Comparison of ENCODE assay signal across 18 cellular contexts in the genomic region with DNA sequence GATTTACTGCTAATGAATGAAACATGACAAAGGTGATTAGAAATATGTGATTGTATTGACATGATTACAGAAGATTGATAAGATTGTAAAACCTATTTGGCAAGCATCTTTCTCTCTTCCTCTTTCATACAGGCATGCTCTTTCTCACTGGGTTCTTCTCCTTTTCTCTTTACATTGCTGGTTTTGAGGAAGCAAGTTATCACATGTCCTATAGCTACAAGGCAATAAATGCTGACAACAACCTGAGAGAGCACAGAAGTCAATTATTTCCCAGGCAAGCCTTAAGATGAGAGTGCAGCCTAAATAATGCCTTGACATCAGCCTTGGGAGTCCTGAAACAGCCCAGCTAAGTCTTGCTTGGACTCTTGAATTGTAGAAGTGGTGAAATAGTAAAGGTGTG.
"Had no signal": no experiment of that assay in that cellular context is flagged by ENCODE, and none has a peak within 500 bp of the region (broad histone marks: within the 10 kb centered on the region; RNA-seq: fewer than 3 reads in every experiment).

No MANE protein-coding gene starts in this region.

- FAIRE-seq: astrocyte had no signal

- DNase-seq: activated CD4-positive, alpha-beta T cell treated with anti-CD3 and anti-CD28 coated beads, Interleukin-2, amount 50 U/mL, for 1 hour; activated CD4-positive, CD25-positive, alpha-beta regulatory T cell treated with anti-CD3 and anti-CD28 coated beads, Interleukin-2, amount 50 U/mL, for 72 hours; activated gamma-delta T cell; adrenal gland; effector CD4-positive, alpha-beta T cell; heart left ventricle; left ventricle myocardium superior; mesenchymal stem cell; mucosa of descending colon; naive B cell; psoas muscle; right cardiac atrium; stimulated activated naive CD8-positive, alpha-beta T cell treated with anti-CD3 and anti-CD28 coated beads, Interleukin-15, amount 100 ng/mL, for 72 hours; trophoblast cell had no signal

- ATAC-seq: activated naive CD4-positive, alpha-beta T cell treated with anti-CD3 and anti-CD28 coated beads, Interleukin-2, amount 50 U/mL, for 72 hours; esophagus mucosa; gastroesophageal sphincter; heart left ventricle; left ventricle myocardium superior; mucosa of descending colon; psoas muscle; right cardiac atrium; stimulated activated naive CD8-positive, alpha-beta T cell treated with anti-CD3 and anti-CD28 coated beads, Interleukin-15, amount 100 ng/mL, for 72 hours had no signal
